ENCODE assay signal across 29 cellular contexts in the genomic region with DNA sequence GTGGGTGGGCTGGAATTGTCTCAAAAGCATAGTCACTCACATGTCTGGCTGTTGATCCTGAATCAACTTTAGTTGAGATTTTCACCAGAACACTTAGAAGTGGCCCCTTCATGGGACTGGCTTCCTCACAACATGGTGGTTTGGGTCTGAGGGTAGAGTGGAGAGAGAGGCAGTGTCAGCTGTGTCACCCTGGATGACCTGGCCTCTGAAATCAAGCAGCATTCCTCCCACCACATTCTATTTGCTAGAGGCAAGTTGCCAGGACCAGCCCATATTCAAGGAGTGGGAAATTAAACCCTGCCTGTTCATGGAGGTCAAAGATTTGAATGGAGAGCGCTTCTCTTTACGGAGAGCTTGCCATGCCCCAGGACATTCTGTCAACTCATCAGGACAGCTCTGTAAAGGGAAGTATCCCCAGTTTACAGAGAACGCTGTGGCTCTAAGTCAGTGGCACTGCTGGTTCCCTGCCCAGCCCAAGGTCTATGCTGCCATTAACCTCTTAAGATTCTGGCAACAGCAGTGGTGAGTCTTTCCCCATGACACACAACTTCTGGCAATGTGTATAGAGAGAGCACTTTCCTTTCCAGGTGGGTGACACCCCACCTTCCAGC.
DNase-seq lines count a peak whose midpoint lies in the region; ATAC-seq, FAIRE-seq and TF ChIP-seq lines count a peak whose summit lies in the region.
"Had no signal": no experiment of that assay in that cellular context is flagged by ENCODE, and none has a peak within 500 bp of the region (broad histone marks: within the 10 kb centered on the region; RNA-seq: fewer than 3 reads in every experiment).

No MANE protein-coding gene starts in this region.

- H3K18ac ChIP-seq in H9 (ENCODE audit: insufficient read length, low read depth, low read length), result no peak overlapping the region

- no peak overlapping the region for H4K8ac ChIP-seq in H9 (replicated peaks; ENCODE audit: insufficient read length, low read depth, low read length)

- no CpG with 5 or more reads among the region's 3 CpGs for WGBS in H9 (ENCODE audit: extremely low coverage, insufficient read length, low lambda C conversion rate)

- no peak overlapping the region for H2BK15ac ChIP-seq in H9 (ENCODE audit: low read depth, low read length)

- no peak overlapping the region for H2BK5ac ChIP-seq in H9 (ENCODE audit: insufficient read length, low read length)

- FAIRE-seq in frontal cortex (lab: Jason Lieb, UNC), result no peak
- FAIRE-seq: astrocyte had no signal

- H2AK5ac ChIP-seq in H9 (ENCODE audit: insufficient read length, low read length), result no peak overlapping the region

- H4K20me1 ChIP-seq in H9 (ENCODE audit: control insufficient read depth, insufficient read depth, insufficient read length), result no peaks in the 10 kb centered on the region

- H3K27me3 ChIP-seq in gastrocnemius medialis, result no peaks in the 10 kb centered on the region
- no peaks in the 10 kb centered on the region for H3K27me3 ChIP-seq in H9 (ENCODE audit: insufficient read depth, low read length)
- H3K27me3 ChIP-seq: upper lobe of left lung had no signal

- no peak overlapping the region for H3K4ac ChIP-seq in H9 (ENCODE audit: low read depth, low read length)

- H3K4me3 Mint-ChIP-seq in H9, result no peak overlapping the region
- H3K4me3 Mint-ChIP-seq: activated CD4-positive, alpha-beta T cell treated with anti-CD3 and anti-CD28 coated beads for 36 hours; activated CD8-positive, alpha-beta T cell treated with anti-CD3 and anti-CD28 coated beads, Interleukin-2, amount 10 ng/mL, durations not matched to agents 7 days and 5 days; activated naive CD8-positive, alpha-beta T cell treated with anti-CD3 and anti-CD28 coated beads for 36 hours; B cell; naive B cell; stimulated activated memory B cell treated with anti-CD40 and anti-IgM and Interleukin-4, amounts not matched to agents 10 μg/mL and 1 μg/mL and 100 μg/mL, for 72 hours; T-helper 2 cell treated with Interferon-gamma antibody and Interleukin-4, amounts not matched to agents 5 μg/mL and 100 μg/mL, for 36 hours had no signal

- no peaks in the 10 kb centered on the region for H3K9me3 Mint-ChIP-seq in H9
- H3K9me3 Mint-ChIP-seq: activated naive CD8-positive, alpha-beta T cell treated with anti-CD3 and anti-CD28 coated beads for 36 hours; T-helper 2 cell treated with Interferon-gamma antibody and Interleukin-4, amounts not matched to agents 5 μg/mL and 100 μg/mL, for 36 hours had no signal

- no peaks in the 10 kb centered on the region for H3K27me3 Mint-ChIP-seq in H9 (ENCODE audit: low read depth)

- H3K14ac ChIP-seq in H9 (ENCODE audit: insufficient read depth, low read length), result no peak overlapping the region

- DNase-seq in NCI-H748 (lab: John Stamatoyannopoulos, UW; ENCODE audit: unreplicated experiment) (peak; percentile 54), NCI-H748 treated with DMSO at 0.1 percent for 48 hours (lab: John Stamatoyannopoulos, UW) (no peak), NCI-H2029 (lab: John Stamatoyannopoulos, UW) (peak; percentile 58), left cardiac atrium (no peak), gastrocnemius medialis (peak in 1 of 2 donors; percentile 39), H9 (no peak), SK-N-DZ (ENCODE audit: low spot score) (no peak), frontal cortex (ENCODE audit: low spot score in 2 of 2) (no peak)
- DNase-seq: activated CD4-positive, alpha-beta T cell treated with anti-CD3 and anti-CD28 coated beads for 36 hours; activated CD8-positive, alpha-beta T cell treated with anti-CD3 and anti-CD28 coated beads, Interleukin-2, amount 10 ng/mL, durations not matched to agents 7 days and 5 days; activated naive CD8-positive, alpha-beta T cell treated with anti-CD3 and anti-CD28 coated beads for 36 hours; central memory CD4-positive, alpha-beta T cell; dermis blood vessel endothelial cell; foreskin melanocyte; hippocampal formation; KG1; left colon; mesendoderm; naive B cell; NCI-H1694; SHP77; stimulated activated CD4-positive, alpha-beta T cell treated with anti-CD3 and anti-CD28 coated beads, Interleukin-4, amount 100 ng/mL, for 4 hours; substantia nigra had no signal

- peaks cover 9 to 11% of the 10 kb centered on the region in 2 donors for H3K4me1 ChIP-seq in gastrocnemius medialis
- no peaks in the 10 kb centered on the region for H3K4me1 ChIP-seq in H9 (ENCODE audit: insufficient read depth, low read length)

- no peaks in the 10 kb centered on the region for H3K79me2 ChIP-seq in H9 (ENCODE audit: insufficient read depth, low read length)

- TF ChIP-seq POLR2A in gastrocnemius medialis (IDR thresholded peaks at IDR 0.05), result no peak

- no peak overlapping the region for H3K23ac ChIP-seq in H9 (ENCODE audit: insufficient read length, low read depth, low read length)

- no peak overlapping the region for H3T11ph ChIP-seq in H9 (ENCODE audit: low read length)

- no peaks in the 10 kb centered on the region for H3K36me3 Mint-ChIP-seq in H9 (ENCODE audit: insufficient read depth in 1 of 3, low read depth in 3 of 3)
- H3K36me3 Mint-ChIP-seq: activated naive CD8-positive, alpha-beta T cell treated with anti-CD3 and anti-CD28 coated beads for 36 hours; naive B cell; stimulated activated memory B cell treated with anti-CD40 and anti-IgM and Interleukin-4, amounts not matched to agents 10 μg/mL and 1 μg/mL and 100 μg/mL, for 72 hours had no signal

- TF ChIP-seq CTCF in gastrocnemius medialis (IDR thresholded peaks at IDR 0.05 in 4 of 5, conservative IDR thresholded peaks at IDR 0.05 in 1 of 5) (no peak), H9 (conservative IDR thresholded peaks at IDR 0.05) (no peak)

- no peak overlapping the region for H2BK12ac ChIP-seq in H9 (ENCODE audit: insufficient read length, low read depth, low read length)

- no peaks in the 10 kb centered on the region for H3K79me1 ChIP-seq in H9 (ENCODE audit: insufficient read depth, low read depth, low read length, poor library complexity, severe bottlenecking)

- H3K9me3 ChIP-seq in gastrocnemius medialis (no peaks in the 10 kb centered on the region), H9 (ENCODE audit: control insufficient read depth, low read depth, low read length) (no peaks in the 10 kb centered on the region)
- H3K9me3 ChIP-seq: esophagus muscularis mucosa, upper lobe of left lung had no signal

- peaks cover 0 to 11% of the 10 kb centered on the region in 2 donors for H3K36me3 ChIP-seq in gastrocnemius medialis
- H3K36me3 ChIP-seq: esophagus muscularis mucosa, upper lobe of left lung had no signal

- no peak overlapping the region for H4K5ac ChIP-seq in H9 (ENCODE audit: insufficient read length, low read depth, low read length)

- no peak overlapping the region for H4K91ac ChIP-seq in H9 (ENCODE audit: insufficient read length, low read depth, low read length)

- H3K4me3 ChIP-seq in gastrocnemius medialis, result no peak overlapping the region
- H3K4me3 ChIP-seq: esophagus muscularis mucosa, upper lobe of left lung had no signal

- H3K27ac ChIP-seq in gastrocnemius medialis (peak overlapping the region in 3 of 4 donors; percentile 48 to 67 (median 60)), H9 (ENCODE audit: insufficient read length, low read depth, low read length) (no peak overlapping the region)
- H3K27ac ChIP-seq: esophagus muscularis mucosa, upper lobe of left lung had no signal

- no peak overlapping the region for H3K56ac ChIP-seq in H9 (ENCODE audit: insufficient read length, low read depth, low read length)

- intact Hi-C loops in left cardiac atrium (cut with DNase I) (no loop called here), gastrocnemius medialis (cut with DNase I; ENCODE audit: low total_unique reads) (no loop called here)

- H2AFZ ChIP-seq in H9 (ENCODE audit: low read length), result no peak overlapping the region

- no peak overlapping the region for H2BK20ac ChIP-seq in H9 (ENCODE audit: low read depth, low read length, poor library complexity, severe bottlenecking)

- H3K4me2 ChIP-seq in H9 (ENCODE audit: insufficient read depth, insufficient read length, low read length), result no peak overlapping the region

- H2BK120ac ChIP-seq in H9 (ENCODE audit: low read depth, low read length, poor library complexity, severe bottlenecking), result no peak overlapping the region

- no peaks in the 10 kb centered on the region for H3K4me1 Mint-ChIP-seq in H9
- H3K4me1 Mint-ChIP-seq: B cell; naive B cell; stimulated activated memory B cell treated with anti-CD40 and anti-IgM and Interleukin-4, amounts not matched to agents 10 μg/mL and 1 μg/mL and 100 μg/mL, for 72 hours had no signal

- H3K9ac ChIP-seq in H9 (ENCODE audit: extremely low read depth, insufficient read length, low read length), result no peak overlapping the region

- H3K27ac Mint-ChIP-seq in H9, result no peak overlapping the region
- H3K27ac Mint-ChIP-seq: activated CD4-positive, alpha-beta T cell treated with anti-CD3 and anti-CD28 coated beads for 36 hours; activated CD8-positive, alpha-beta T cell treated with anti-CD3 and anti-CD28 coated beads, Interleukin-2, amount 10 ng/mL, durations not matched to agents 7 days and 5 days; activated naive CD8-positive, alpha-beta T cell treated with anti-CD3 and anti-CD28 coated beads for 36 hours; B cell; stimulated activated memory B cell treated with anti-CD40 and anti-IgM and Interleukin-4, amounts not matched to agents 10 μg/mL and 1 μg/mL and 100 μg/mL, for 72 hours; T-helper 2 cell treated with Interferon-gamma antibody and Interleukin-4, amounts not matched to agents 5 μg/mL and 100 μg/mL, for 36 hours had no signal

- peak; percentile 74 to 95 for ATAC-seq in left cardiac atrium
- ATAC-seq in gastrocnemius medialis, result peak in 1 of 2 donors; percentile 76
- ATAC-seq: activated CD4-positive, alpha-beta T cell treated with anti-CD3 and anti-CD28 coated beads for 36 hours; activated CD8-positive, alpha-beta T cell treated with anti-CD3 and anti-CD28 coated beads, Interleukin-2, amount 10 ng/mL, durations not matched to agents 7 days and 5 days; left colon; stimulated activated memory B cell treated with anti-CD40 and anti-IgM and Interleukin-4, amounts not matched to agents 10 μg/mL and 1 μg/mL and 100 μg/mL, for 72 hours had no signal

- H3K23me2 ChIP-seq in H9 (ENCODE audit: insufficient read length, low read depth, low read length, poor library complexity, severe bottlenecking), result no peaks in the 10 kb centered on the region

- in situ Hi-C loops in gastrocnemius medialis (cut with MboI; ENCODE audit: low sequenced_read_pairs in 4 of 4), result no loop called here

Comparison
In these comparisons a context has a peak if more than half of its experiments do, and no peak if none do; other contexts are left out.
1. DNase-seq: peak in NCI-H748 (single experiment) and NCI-H2029 (single experiment); none in NCI-H748 treated with DMSO at 0.1 percent for 48 hours (single experiment), left cardiac atrium (single experiment), H9 (single experiment), SK-N-DZ (single experiment) and frontal cortex (0 of 2).